24 cellular contexts compared by ENCODE assay signal in genomic region chr6:148852688-148853087, GRCh38.
"Had no signal": no experiment of that assay in that cellular context is flagged by ENCODE, and none has a peak within 500 bp of the region (broad histone marks: within the 10 kb centered on the region; RNA-seq: fewer than 3 reads in every experiment).

No MANE protein-coding gene starts in this region.

- ATAC-seq: activated naive CD4-positive, alpha-beta T cell treated with anti-CD3 and anti-CD28 coated beads, Interleukin-2, amount 50 U/mL, for 72 hours; activated naive CD8-positive, alpha-beta T cell treated with anti-CD3 and anti-CD28 coated beads, Interleukin-2, amount 50 U/mL, for 24 hours; activated T-cell treated with anti-CD3 and anti-CD28 coated beads, Interleukin-2, amount 50 U/mL, for 4 hours; T-helper 17 cell had no signal

- H3K4me3 ChIP-seq: ascending aorta, cardiac muscle cell, Peyer's patch, SJCRH30 had no signal

- DNase-seq: activated CD4-positive, alpha-beta memory T cell treated with anti-CD3 and anti-CD28 coated beads for 36 hours; activated CD4-positive, alpha-beta T cell treated with anti-CD3 and anti-CD28 coated beads, Interleukin-2, amount 10 ng/mL, durations not matched to agents 7 days and 5 days; activated CD4-positive, CD25-positive, alpha-beta regulatory T cell; activated CD8-positive, alpha-beta memory T cell treated with anti-CD3 and anti-CD28 coated beads for 24 hours; activated effector memory CD4-positive, alpha-beta T cell treated with anti-CD3 and anti-CD28 coated beads, Interleukin-2, amount 50 U/mL, for 16 hours; activated naive CD4-positive, alpha-beta T cell treated with Interleukin-2 at 50 U/mL for 16 hours; activated naive CD8-positive, alpha-beta T cell treated with anti-CD3 and anti-CD28 coated beads, Interleukin-2, amount 50 U/mL, for 24 hours; activated T-cell treated with anti-CD3 and anti-CD28 coated beads, Interleukin-2, amount 50 U/mL, for 4 hours; amniotic stem cell; brain microvascular endothelial cell; Kasumi-1; NCI-H1105 treated with DMSO at 0.1 percent for 48 hours; NCI-H1436 treated with DMSO at 0.1 percent for 48 hours; NCI-H187 treated with DMSO at 0.1 percent for 48 hours; NCI-H446; Peyer's patch; Right ventricle myocardium superior; SJCRH30; T-helper 17 cell; T-helper 9 cell had no signal

- H3K27ac ChIP-seq: ascending aorta, brain microvascular endothelial cell, cardiac muscle cell, Peyer's patch, RWPE1, SJCRH30 had no signal

- H3K36me3 ChIP-seq: ascending aorta, brain microvascular endothelial cell, cardiac muscle cell, Peyer's patch, SJCRH30 had no signal

- H3K27me3 ChIP-seq: ascending aorta, brain microvascular endothelial cell, cardiac muscle cell, Peyer's patch, SJCRH30 had no signal

- H3K9me3 ChIP-seq: ascending aorta, Peyer's patch, SJCRH30 had no signal
